In genomic region chr22:41597635-41597953, GRCh38 we compare ENCODE assay signal across 11 cellular contexts. TPM values are rescaled to one million over a fixed set of nuclear protein-coding genes. Genes with fewer than 3 reads are reported as not detected.
DNase-seq lines count a peak whose midpoint lies in the region; ATAC-seq and TF ChIP-seq lines count a peak whose summit lies in the region.
"Had no signal": no experiment of that assay in that cellular context is flagged by ENCODE, and none has a peak within 500 bp of the region (broad histone marks: within the 10 kb centered on the region; RNA-seq: fewer than 3 reads in every experiment).

No MANE protein-coding gene starts in this region.

- no peaks in the 10 kb centered on the region for H4K20me1 ChIP-seq in PC-3 (ENCODE audit: low read length)

- H3K27me3 ChIP-seq in PC-3 (ENCODE audit: low read length) (no peaks in the 10 kb centered on the region), skeletal muscle satellite cell (ENCODE audit: control insufficient read depth, insufficient read depth, low read length) (no peaks in the 10 kb centered on the region)
- H3K27me3 ChIP-seq: foreskin keratinocyte, SJSA1 had no signal

- H3F3A ChIP-seq in PC-3 (ENCODE audit: low read length, unreplicated experiment) = no peaks in the 10 kb centered on the region

- H3K9me3 ChIP-seq in PC-3 (ENCODE audit: low read length) (no peaks in the 10 kb centered on the region), skeletal muscle satellite cell (replicated peaks; ENCODE audit: low read length) (no peaks in the 10 kb centered on the region)
- H3K9me3 ChIP-seq: SJSA1 had no signal

- no peaks in the 10 kb centered on the region for H3K9me2 ChIP-seq in PC-3 (replicated peaks; ENCODE audit: low read length)

- no peaks in the 10 kb centered on the region for H3K79me2 ChIP-seq in PC-3 (ENCODE audit: low read length)

- intact Hi-C loops in PC-3 (cut with micrococcal nuclease) = loop anchor here (2.0 kb wide), 1 partner anchor 43 kb away; no protein-coding TSS in a partner anchor

- BruUV-seq in PC-3 (replicated peaks; lab: Mats Ljungman, UMichigan) = no TSS peak

- H3K4me2 ChIP-seq in PC-3 (ENCODE audit: low read length) = no peak overlapping the region
- H3K4me2 ChIP-seq in skeletal muscle satellite cell (ENCODE audit: low read length) = peak overlapping the region; percentile 59

- no peak overlapping the region for H3K27ac ChIP-seq in PC-3 (ENCODE audit: low read length)
- no peak overlapping the region for H3K27ac ChIP-seq in coronary artery

- no peak for DNase-seq in PC-3
- DNase-seq in coronary artery (ENCODE audit: low spot score) = no peak
- DNase-seq in middle frontal gyrus (ENCODE audit: extremely low spot score, low spot score) = no peak
- DNase-seq: activated CD4-positive, CD25-positive, alpha-beta regulatory T cell; activated CD8-positive, alpha-beta memory T cell treated with anti-CD3 and anti-CD28 coated beads, Interleukin-2, amount 50 U/mL, for 4 hours; NCI-H1694 had no signal

- H3K36me3 ChIP-seq in PC-3 (ENCODE audit: low read depth, low read length) (no peaks in the 10 kb centered on the region; the same call in 1 of the 2 replicates), skeletal muscle satellite cell (ENCODE audit: insufficient read depth, low read length) (peaks cover 21% of the 10 kb centered on the region)

- H3K4me1 ChIP-seq in PC-3 (ENCODE audit: insufficient read depth, low read length) (0 out of 2 replicates have a peak, but pooled peaks cover 3% of the 10 kb centered on the region), skeletal muscle satellite cell (ENCODE audit: control insufficient read depth, insufficient read depth, low read length) (peaks cover 18% of the 10 kb centered on the region)

- POLR2A ChIA-PET in PC-3 (lab: Charles Lee; ENCODE audit: unreplicated experiment) = no interaction called here

- no peak for ATAC-seq in PC-3
- ATAC-seq in GM21381 (IDR thresholded peaks at IDR 0.05; ENCODE audit: unreplicated experiment) = no peak

- H3K9ac ChIP-seq in PC-3 (ENCODE audit: low read length) = no peak overlapping the region
- H3K9ac ChIP-seq in skeletal muscle satellite cell (ENCODE audit: low read depth, low read length) = peak overlapping the region; percentile 32

- TF ChIP-seq CTCF in PC-3 (conservative IDR thresholded peaks at IDR 0.05; ENCODE audit: low read depth, low read length) (0 out of 2 replicates have a peak, but pooled peaks have one; percentile 11), coronary artery (IDR thresholded peaks at IDR 0.05) (peak; percentile 1)

- CTCF ChIA-PET in PC-3 (lab: Charles Lee) = no interaction called here

- H3K4me3 ChIP-seq in PC-3 (ENCODE audit: low read length) (no peak overlapping the region), coronary artery (no peak overlapping the region), skeletal muscle satellite cell (ENCODE audit: low read length) (no peak overlapping the region)
- H3K4me3 ChIP-seq: SJSA1 had no signal

- H2AFZ ChIP-seq in PC-3 (ENCODE audit: low read length) = no peak overlapping the region

RNA-seq across cellular contexts. Expression of gene PMM1, which starts 8.0 kb away (rescaled TPM):
- 18.0 and 18.6 TPM in 2 replicates for total RNA-seq in PC-3 (2014; rRNA removed)
- total RNA-seq in skeletal muscle satellite cell (2012; rRNA removed) = 17.0 and 18.3 TPM in 2 replicates

RNA-seq across cellular contexts. Expression of gene DESI1, which starts 23.2 kb away (rescaled TPM):
- 20.9 and 21.9 TPM in 2 replicates for total RNA-seq in PC-3 (2014; rRNA removed)
- 35.0 and 42.8 TPM in 2 replicates for total RNA-seq in skeletal muscle satellite cell (2012; rRNA removed)

RNA-seq across cellular contexts. Expression of gene XRCC6, which starts 23.5 kb away (rescaled TPM):
- total RNA-seq in PC-3 (2014; rRNA removed) = 404 and 432 TPM in 2 replicates
- total RNA-seq in skeletal muscle satellite cell (2012; rRNA removed) = 267 and 273 TPM in 2 replicates

RNA-seq across cellular contexts. Expression of gene CSDC2, which starts 36.8 kb away (rescaled TPM):
- not detected in 2 replicates for total RNA-seq in PC-3 (2014; rRNA removed)
- under 0.01 and 0.87 TPM in 2 replicates for total RNA-seq in skeletal muscle satellite cell (2012; rRNA removed)
- total RNA-seq: foreskin keratinocyte; naive thymus-derived CD4-positive, alpha-beta T cell; SJSA1 had no signal

RNA-seq across cellular contexts. Expression of gene POLR3H, which starts 53.3 kb away (rescaled TPM):
- total RNA-seq in PC-3 (2014; rRNA removed) = 21.2 and 30.4 TPM in 2 replicates
- total RNA-seq in skeletal muscle satellite cell (2012; rRNA removed) = 20.5 and 24.9 TPM in 2 replicates
